Comparison of ENCODE assay signal across 10 cellular contexts in the genomic region with DNA sequence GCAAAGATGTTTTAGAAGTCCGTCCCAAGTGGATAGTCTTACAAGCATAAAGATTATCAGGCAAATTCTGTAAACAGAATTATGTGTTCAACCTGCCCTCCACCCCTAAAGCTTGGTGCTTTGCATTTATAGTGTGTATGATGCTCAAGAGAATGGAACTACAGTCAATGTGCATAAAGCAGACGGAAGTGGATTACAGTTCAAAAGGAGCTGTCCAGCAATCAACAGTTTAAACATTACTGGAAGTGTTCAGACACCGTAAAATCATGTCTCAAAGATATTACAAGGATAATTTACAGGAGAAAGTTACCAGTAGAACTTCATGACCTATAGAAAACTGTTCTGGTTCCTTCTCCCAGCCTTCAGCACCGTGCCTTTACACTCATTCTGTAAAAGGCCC. TPM values are rescaled to one million over a fixed set of nuclear protein-coding genes. Genes with fewer than 3 reads are reported as not detected.
A peak's percentile ranks its signal among the peaks of the same experiment; 100 is the strongest.
DNase-seq lines count a peak whose midpoint lies in the region; ATAC-seq and TF ChIP-seq lines count a peak whose summit lies in the region.
"Had no signal": no experiment of that assay in that cellular context is flagged by ENCODE, and none has a peak within 500 bp of the region (broad histone marks: within the 10 kb centered on the region; RNA-seq: fewer than 3 reads in every experiment).

No MANE protein-coding gene starts in this region.

- H3K27me3 Mint-ChIP-seq in MCF 10A (ENCODE audit: insufficient read depth, unreplicated experiment) (peaks cover 52% of the 10 kb centered on the region), immature natural killer cell (ENCODE audit: low read depth in 3 of 3) (peaks cover 11 to 35% (median 28%) of the 10 kb centered on the region in 3 donors)

- H3K4me1 Mint-ChIP-seq in MCF 10A (ENCODE audit: insufficient read depth, unreplicated experiment): no peaks in the 10 kb centered on the region
- H3K4me1 Mint-ChIP-seq in immature natural killer cell: peaks cover 16 to 27% of the 10 kb centered on the region in 2 donors

- BruUV-seq in MCF 10A (replicated peaks; lab: Mats Ljungman, UMichigan): no TSS peak

- CTCF ChIA-PET in MCF 10A (lab: Yijun Ruan, JAX): interaction anchor here (1.1 kb wide), 1 partner anchor 96 kb away, joined by 3 read pairs; the partner anchor contains the start of gene LMO1

- H3K27ac Mint-ChIP-seq in MCF 10A (ENCODE audit: low read depth, unreplicated experiment) (no peak overlapping the region), immature natural killer cell (no peak overlapping the region)

- H3K36me3 ChIP-seq in breast epithelium: no peaks in the 10 kb centered on the region
- H3K36me3 ChIP-seq in tibial artery: no peaks in the 10 kb centered on the region

- H3K27me3 ChIP-seq in breast epithelium: no peaks in the 10 kb centered on the region
- peaks cover 0 to 13% of the 10 kb centered on the region in 2 donors for H3K27me3 ChIP-seq in tibial artery

- no peak for TF ChIP-seq POLR2A in breast epithelium (IDR thresholded peaks at IDR 0.05)

- H3K9me3 ChIP-seq in breast epithelium (no peaks in the 10 kb centered on the region), tibial artery (no peaks in the 10 kb centered on the region)

- peak overlapping the region in 2 of 3 donors; percentile 67 to 72 for H3K4me3 ChIP-seq in breast epithelium
- peak overlapping the region; percentile 57 to 63 for H3K4me3 ChIP-seq in tibial artery

- H3K9me3 Mint-ChIP-seq in MCF 10A (ENCODE audit: unreplicated experiment) (no peaks in the 10 kb centered on the region), immature natural killer cell (peaks cover 0 to 26% (median 3%) of the 10 kb centered on the region in 6 donors)

- H3K36me3 Mint-ChIP-seq in MCF 10A (ENCODE audit: insufficient read depth, unreplicated experiment) (no peaks in the 10 kb centered on the region), immature natural killer cell (peaks cover 4 to 10% (median 9%) of the 10 kb centered on the region in 3 donors)

- POLR2A ChIA-PET in MCF 10A (lab: Yijun Ruan, JAX): no interaction called here

- ATAC-seq in HG03439 (IDR thresholded peaks at IDR 0.05; ENCODE audit: unreplicated experiment) (no peak), GM19397 (IDR thresholded peaks at IDR 0.05; ENCODE audit: unreplicated experiment) (no peak)

- H3K27ac ChIP-seq in breast epithelium: no peak overlapping the region
- H3K27ac ChIP-seq in tibial artery: no peak overlapping the region

- no peak overlapping the region for H3K4me3 Mint-ChIP-seq in MCF 10A (ENCODE audit: unreplicated experiment)
- peak overlapping the region; percentile 65 to 90 (median 76) for H3K4me3 Mint-ChIP-seq in immature natural killer cell

- intact Hi-C loops in breast epithelium (cut with DNase I; ENCODE audit: low total_unique reads): no loop called here
- intact Hi-C loops in MCF 10A (cut with micrococcal nuclease): no loop called here
- intact Hi-C loops in tibial artery (cut with DNase I; ENCODE audit: low total_unique reads): no loop called here

- no peak for DNase-seq in breast epithelium (ENCODE audit: low spot score in 2 of 2)
- DNase-seq in MCF 10A (ENCODE audit: unreplicated experiment): no peak
- DNase-seq in amniotic epithelial cell (ENCODE audit: low read depth): peak; percentile 30
- no peak for DNase-seq in immature natural killer cell
- DNase-seq in tibial artery: no peak
- no peak for DNase-seq in HuH-7 (ENCODE audit: low spot score)
- DNase-seq: T1000 had no signal

- H3K4me1 ChIP-seq in breast epithelium (no peaks in the 10 kb centered on the region), tibial artery (peaks cover 0 to 15% (median 2%) of the 10 kb centered on the region in 4 donors)

- TF ChIP-seq CTCF in breast epithelium (IDR thresholded peaks at IDR 0.05) (no peak), MCF 10A (IDR thresholded peaks at IDR 0.05; ENCODE audit: unreplicated experiment) (no peak), tibial artery (IDR thresholded peaks at IDR 0.05) (no peak)

RNA-seq across cellular contexts. Expression of gene RIC3, which starts 1.0 kb away (rescaled TPM):
- total RNA-seq in breast epithelium (10 to 100 TPM in 2 of 3 donors, 1 to 10 TPM in 1; 4.5 to 48.0 (median 24.3) TPM), MCF 10A (2022) (0.65 and 0.96 TPM in 2 replicates)
- polyA plus RNA-seq in immature natural killer cell: under 1 TPM in 1 of 3 donors, not detected in 2; 0.44 TPM
- total RNA-seq: glomerular endothelial cell had no signal
